Comparison of ENCODE assay signal across 8 cellular contexts in genomic region chr19:40529093-40529954, GRCh38. TPM values are rescaled to one million over a fixed set of nuclear protein-coding genes. Genes with fewer than 3 reads are reported as not detected.
DNase-seq lines count a peak whose midpoint lies in the region; ATAC-seq, FAIRE-seq and TF ChIP-seq lines count a peak whose summit lies in the region.

No MANE protein-coding gene starts in this region.

- H3K9ac ChIP-seq in HUES48 (ENCODE audit: low read depth, low read length): no peak overlapping the region
- no peak overlapping the region for H3K9ac ChIP-seq in endothelial cell of umbilical vein (replicated peaks; ENCODE audit: extremely low read depth, insufficient read depth, low read length)

- no peak for TF ChIP-seq POLR2A in endothelial cell of umbilical vein (IDR thresholded peaks at IDR 0.05; ENCODE audit: low read depth, low read length)

- H3K27ac ChIP-seq in HUES48 (ENCODE audit: low read depth, low read length): peak overlapping the region; percentile 43
- no peak overlapping the region for H3K27ac ChIP-seq in endothelial cell of umbilical vein (ENCODE audit: insufficient read depth, low read depth, low read length)

- peaks cover 4% of the 10 kb centered on the region; the same call in 1 of the 2 replicates for H3K4me1 ChIP-seq in HUES48 (ENCODE audit: control insufficient read depth, insufficient read depth, low read length)
- H3K4me1 ChIP-seq in endothelial cell of umbilical vein (ENCODE audit: control insufficient read depth, extremely low read depth, insufficient read depth, low read length): no peaks in the 10 kb centered on the region

- H4K20me1 ChIP-seq in endothelial cell of umbilical vein (replicated peaks; ENCODE audit: control insufficient read depth, extremely low read depth, insufficient read depth, low read length): no peaks in the 10 kb centered on the region

- H3K27me3 ChIP-seq in HUES48 (ENCODE audit: control insufficient read depth, insufficient read depth, low read length) (peaks cover 2% of the 10 kb centered on the region; the same call in 1 of the 2 replicates), endothelial cell of umbilical vein (ENCODE audit: control insufficient read depth in 2 of 2, insufficient read depth in 2 of 2, low read length in 2 of 2) (peaks cover 2 to 6% of the 10 kb centered on the region in 2 experiments)

- no peaks in the 10 kb centered on the region for H3K9me3 ChIP-seq in HUES48 (ENCODE audit: control insufficient read depth, insufficient read depth, low read length)
- H3K9me3 ChIP-seq in endothelial cell of umbilical vein (replicated peaks; ENCODE audit: control insufficient read depth, insufficient read depth, low read length): no peaks in the 10 kb centered on the region

- H2AFZ ChIP-seq in endothelial cell of umbilical vein (ENCODE audit: low read depth, low read length): peak overlapping the region; percentile 89

- peak overlapping the region; percentile 71 for H3K4me2 ChIP-seq in endothelial cell of umbilical vein (ENCODE audit: insufficient read depth, low read length)

- peak; percentile 84 for FAIRE-seq in endothelial cell of umbilical vein (lab: Jason Lieb, UNC)

- CTCF ChIA-PET in endothelial cell of umbilical vein (lab: Charles Lee): interaction anchor here (1.6 to 1.8 kb wide), 2 partner anchors 20 to 105 kb away, joined by 5 to 8 read pairs; no protein-coding TSS in a partner anchor

- intact Hi-C loops in endothelial cell of umbilical vein (cut with micrococcal nuclease): loop anchor here (1.0 to 10.0 kb wide), 3 partner anchors 69 to 385 kb away; no protein-coding TSS in a partner anchor

- H3K79me2 ChIP-seq in endothelial cell of umbilical vein (ENCODE audit: control insufficient read depth, insufficient read depth, low read length): no peaks in the 10 kb centered on the region

- POLR2A ChIA-PET in endothelial cell of umbilical vein (lab: Charles Lee): no interaction called here

- ATAC-seq in HG02981 (IDR thresholded peaks at IDR 0.05; ENCODE audit: unreplicated experiment): no peak

- DNase-seq in GM03348 (ENCODE audit: low spot score) (peak; percentile 99), NOMO-1 treated with dmso at 0.1 percent for 144 hours (lab: John Stamatoyannopoulos, UW; ENCODE audit: unreplicated experiment) (peak; percentile 51), endothelial cell of umbilical vein (ENCODE audit: low read depth, low spot score) (peak; percentile 87), midbrain (lab: John Stamatoyannopoulos, UW) (peak; percentile 90)
- DNase-seq in activated CD8-positive, alpha-beta memory T cell treated with anti-CD3 and anti-CD28 coated beads, Interleukin-2, amount 50 U/mL, for 4 hours: peak; percentile 89
- DNase-seq in stimulated activated CD8-positive, alpha-beta memory T cell treated with anti-CD3 and anti-CD28 coated beads, Interleukin-15, amount 100 ng/mL, for 1 hour (ENCODE audit: low read depth): peak; percentile 76

- BruUV-seq in endothelial cell of umbilical vein (replicated peaks; lab: Mats Ljungman, UMichigan): no TSS peak

- H3K4me3 ChIP-seq in HUES48 (ENCODE audit: low read depth, low read length): peak overlapping the region; percentile 51
- H3K4me3 ChIP-seq in endothelial cell of umbilical vein (replicated peaks in 1 of 3; ENCODE audit: insufficient read depth in 1 of 3, low read depth in 1 of 3, low read length in 3 of 3): peak overlapping the region in 1 of 3 experiments; percentile 27

- dilution Hi-C loops in endothelial cell of umbilical vein (cut with MboI; ENCODE audit: extremely low pct_ligation_motif_present, low sequenced_read_pairs): no loop called here

- TF ChIP-seq CTCF in endothelial cell of umbilical vein (IDR thresholded peaks at IDR 0.05; ENCODE audit: extremely low read depth in 1 of 2, insufficient read depth in 1 of 2, low read depth in 1 of 2, low read length in 2 of 2): peak; percentile 93 to 98

- no peaks in the 10 kb centered on the region for H3K9me1 ChIP-seq in endothelial cell of umbilical vein (replicated peaks; ENCODE audit: control insufficient read depth, extremely low read depth, insufficient read depth, low read length)

- H3K36me3 ChIP-seq in HUES48 (ENCODE audit: control insufficient read depth, insufficient read depth, low read length) (no peaks in the 10 kb centered on the region), endothelial cell of umbilical vein (ENCODE audit: control insufficient read depth in 2 of 2, extremely low read depth in 1 of 2, insufficient read depth in 2 of 2, low read length in 2 of 2) (no peaks in the 10 kb centered on the region)

TF ChIP-seq in endothelial cell of umbilical vein, 7 proteins besides CTCF, POLR2A, EP300 and RAD21:
- TF ChIP-seq MAX (IDR thresholded peaks at IDR 0.05; ENCODE audit: insufficient read depth, insufficient read length): no peak
- TF ChIP-seq EZH2 (IDR thresholded peaks at IDR 0.05; ENCODE audit: borderline replicate concordance, low read depth, low read length, severe bottlenecking): peak; percentile 36

RNA-seq across cellular contexts. Expression of gene SHKBP1, which starts 47.3 kb away (rescaled TPM):
- 100 and 106 TPM in 2 replicates for total RNA-seq in endothelial cell of umbilical vein
- 113 and 171 TPM in 2 replicates for polyA plus RNA-seq in endothelial cell of umbilical vein
- 67.5 and 75.3 TPM in 2 replicates for polyA plus RNA-seq in endothelial cell of umbilical vein (2011; cell fraction: cytosol; rRNA removed)
- 115 and 165 TPM in 2 replicates for polyA plus RNA-seq in endothelial cell of umbilical vein (2011; cell fraction: nucleus; rRNA removed)
- polyA plus RNA-seq in endothelial cell of umbilical vein (2012): 90.1 and 118 TPM in 2 replicates
- polyA minus RNA-seq in endothelial cell of umbilical vein: 56.6 and 78.9 TPM in 2 replicates
- polyA minus RNA-seq in endothelial cell of umbilical vein (2011; cell fraction: cytosol; rRNA and poly(A)+ RNA removed): 72.2 TPM
- 28.8 and 52.6 TPM in 2 replicates for polyA minus RNA-seq in endothelial cell of umbilical vein (2011; cell fraction: nucleus; rRNA and poly(A)+ RNA removed)
